Comparison of ENCODE assay signal across 20 cellular contexts in the genomic region with DNA sequence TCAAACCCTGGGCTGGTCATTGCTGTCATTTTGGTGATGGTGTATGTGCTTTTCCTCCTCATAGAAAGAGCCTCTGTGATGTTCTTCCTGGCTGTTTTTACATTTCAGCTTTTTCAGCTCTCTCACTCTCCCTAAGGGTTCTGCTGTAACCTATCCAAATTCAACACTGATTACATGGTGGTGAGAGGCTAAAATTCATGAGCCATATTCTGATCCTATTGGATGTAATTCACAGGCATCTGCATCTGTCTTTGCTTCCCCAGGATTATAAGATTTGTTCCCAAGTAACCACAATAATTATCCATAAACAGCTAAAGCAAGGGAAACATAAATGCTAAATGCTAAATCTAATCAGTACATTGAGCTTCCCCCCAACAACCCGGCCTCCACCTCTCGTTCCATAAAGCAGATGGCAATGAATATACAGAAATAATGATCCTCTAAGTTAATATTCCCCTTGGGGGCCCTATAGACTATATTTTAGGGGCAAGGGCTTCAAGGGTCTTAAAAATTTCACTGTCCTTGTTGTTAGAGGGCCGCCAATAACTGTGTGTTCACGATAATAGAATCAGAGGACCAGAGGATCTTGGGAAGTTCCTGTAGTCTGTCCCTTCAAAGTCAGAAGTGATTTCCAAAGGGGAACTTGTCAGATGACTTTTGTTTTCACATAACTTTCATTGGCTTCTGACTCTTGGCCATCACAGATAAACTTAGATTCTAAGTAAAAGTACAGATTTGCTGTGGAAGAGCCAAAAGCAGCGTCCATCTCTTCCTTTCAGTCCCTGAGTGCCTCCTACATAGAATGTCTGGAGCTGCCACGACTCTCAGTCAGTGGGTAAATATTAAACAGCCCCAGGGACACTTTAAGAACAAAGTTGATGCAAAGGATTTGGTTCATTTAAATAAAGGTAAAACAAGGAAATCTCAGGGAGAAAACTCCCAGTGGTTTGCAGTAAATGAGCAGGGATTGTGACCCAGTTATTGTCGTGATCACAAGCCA.
DNase-seq lines count a peak whose midpoint lies in the region; ATAC-seq and TF ChIP-seq lines count a peak whose summit lies in the region.
"Had no signal": no experiment of that assay in that cellular context is flagged by ENCODE, and none has a peak within 500 bp of the region (broad histone marks: within the 10 kb centered on the region; RNA-seq: fewer than 3 reads in every experiment).

No MANE protein-coding gene starts in this region.

- no peaks in the 10 kb centered on the region for H3K27me3 Mint-ChIP-seq in MCF 10A (ENCODE audit: insufficient read depth, unreplicated experiment)
- H3K27me3 Mint-ChIP-seq in progenitor cell of endocrine pancreas = no peaks in the 10 kb centered on the region

- peak overlapping the region; percentile 72 for H3K27ac Mint-ChIP-seq in MCF 10A (ENCODE audit: low read depth, unreplicated experiment)
- H3K27ac Mint-ChIP-seq in progenitor cell of endocrine pancreas = peak overlapping the region; percentile 94
- H3K27ac Mint-ChIP-seq: activated T-helper 1 cell treated with anti-CD3 and anti-CD28 coated beads, Interleukin-12 subunit alpha, Interleukin-12 subunit beta, Interleukin-2, Interleukin-4 antibody, amounts not matched to agents 30 ng/mL and 10 ng/mL and 1 ng/mL, durations not matched to agents 14 hours and 24 hours and 36 hours; CD4-positive, alpha-beta T cell; naive thymus-derived CD4-positive, alpha-beta T cell had no signal

- intact Hi-C loops in MCF 10A (cut with micrococcal nuclease) (loop anchor here (10.0 kb wide), 1 partner anchor 1022 kb away; no protein-coding TSS in a partner anchor), right cardiac atrium (cut with DNase I) (loop anchor here in 2 of 4 donors (10.0 kb wide), 2 partner anchors 532 to 792 kb away; no protein-coding TSS in a partner anchor)

- BruUV-seq in MCF 10A (replicated peaks; lab: Mats Ljungman, UMichigan) = no TSS peak

- POLR2A ChIA-PET in MCF 10A (lab: Yijun Ruan, JAX) = interaction anchor here (1.1 kb wide), 1 partner anchor 238 kb away, joined by 3 read pairs; no protein-coding TSS in a partner anchor
- POLR2A ChIA-PET in HEK293T (lab: Yijun Ruan, JAX) = no interaction called here

- no peaks in the 10 kb centered on the region for H3K36me3 Mint-ChIP-seq in MCF 10A (ENCODE audit: insufficient read depth, unreplicated experiment)
- no peaks in the 10 kb centered on the region for H3K36me3 Mint-ChIP-seq in progenitor cell of endocrine pancreas (ENCODE audit: insufficient read depth)
- H3K36me3 Mint-ChIP-seq: naive thymus-derived CD4-positive, alpha-beta T cell had no signal

- DNase-seq in Caki2 (ENCODE audit: low read depth) (peak; percentile 23), MCF 10A (ENCODE audit: unreplicated experiment) (no peak), right cardiac atrium (no peak), progenitor cell of endocrine pancreas (ENCODE audit: low spot score, unreplicated experiment) (no peak), NCI-H1694 (lab: John Stamatoyannopoulos, UW) (no peak), HEK293T (ENCODE audit: extremely low spot score) (no peak), nucleus accumbens (lab: John Stamatoyannopoulos, UW) (no peak)
- DNase-seq in activated naive CD4-positive, alpha-beta T cell treated with anti-CD3 and anti-CD28 coated beads, Interleukin-2, amount 50 U/mL, for 16 hours = no peak
- DNase-seq: ACHN; activated CD4-positive, alpha-beta T cell treated with anti-CD3 and anti-CD28 coated beads, Interleukin-2, amount 50 U/mL, for 48 hours; CD4-positive, alpha-beta T cell; head of caudate nucleus; naive thymus-derived CD4-positive, alpha-beta T cell; NCI-H187; NCI-H510A; PC-3; sigmoid colon; stimulated activated CD4-positive, alpha-beta T cell treated with anti-CD3 and anti-CD28 coated beads, Interleukin-4, amount 100 ng/mL, for 24 hours; upper lobe of left lung had no signal

- no peak for TF ChIP-seq CTCF in MCF 10A (IDR thresholded peaks at IDR 0.05; ENCODE audit: unreplicated experiment)
- no peak for TF ChIP-seq CTCF in progenitor cell of endocrine pancreas (IDR thresholded peaks at IDR 0.05; ENCODE audit: unreplicated experiment)

- no peak overlapping the region for H3K27ac ChIP-seq in right cardiac atrium (ENCODE audit: low read length)

- no peak overlapping the region for H3K4me3 Mint-ChIP-seq in MCF 10A (ENCODE audit: unreplicated experiment)
- H3K4me3 Mint-ChIP-seq in progenitor cell of endocrine pancreas (ENCODE audit: low read depth) = peak overlapping the region; percentile 8
- H3K4me3 Mint-ChIP-seq: activated T-helper 1 cell treated with anti-CD3 and anti-CD28 coated beads, Interleukin-12 subunit alpha, Interleukin-12 subunit beta, Interleukin-2, Interleukin-4 antibody, amounts not matched to agents 30 ng/mL and 10 ng/mL and 1 ng/mL, durations not matched to agents 14 hours and 24 hours and 36 hours; CD4-positive, alpha-beta T cell; naive thymus-derived CD4-positive, alpha-beta T cell had no signal

- H3K4me1 ChIP-seq in right cardiac atrium (ENCODE audit: control insufficient read depth, insufficient read depth, low read length) = no peaks in the 10 kb centered on the region

- in situ Hi-C loops in Caki2 (cut with HindIII; ENCODE audit: low pct_unique_long_range_greater_than_20kb, low sequenced_read_pairs) = loop anchor here (25.0 kb wide), 1 partner anchor 790 kb away; no protein-coding TSS in a partner anchor

- H3K4me1 Mint-ChIP-seq in MCF 10A (ENCODE audit: insufficient read depth, unreplicated experiment) = peaks cover 14% of the 10 kb centered on the region
- peaks cover 33% of the 10 kb centered on the region for H3K4me1 Mint-ChIP-seq in progenitor cell of endocrine pancreas (ENCODE audit: low read depth)

- no peaks in the 10 kb centered on the region for H3K9me3 Mint-ChIP-seq in MCF 10A (ENCODE audit: unreplicated experiment)
- H3K9me3 Mint-ChIP-seq in progenitor cell of endocrine pancreas (ENCODE audit: low read depth) = no peaks in the 10 kb centered on the region
- H3K9me3 Mint-ChIP-seq: activated T-helper 1 cell treated with anti-CD3 and anti-CD28 coated beads, Interleukin-12 subunit alpha, Interleukin-12 subunit beta, Interleukin-2, Interleukin-4 antibody, amounts not matched to agents 30 ng/mL and 10 ng/mL and 1 ng/mL, durations not matched to agents 14 hours and 24 hours and 36 hours; CD4-positive, alpha-beta T cell; naive thymus-derived CD4-positive, alpha-beta T cell had no signal

- no peaks in the 10 kb centered on the region for H3K27me3 ChIP-seq in right cardiac atrium (ENCODE audit: control insufficient read depth, insufficient read depth)
- H3K27me3 ChIP-seq: sigmoid colon, upper lobe of left lung had no signal

- CTCF ChIA-PET in MCF 10A (lab: Yijun Ruan, JAX) (interaction anchor here (0.6 to 6.3 kb wide), 17 partner anchors 10 to 1222 kb away, joined by 3 to 44 read pairs (median 4); no protein-coding TSS in a partner anchor), HEK293T (lab: Yijun Ruan, JAX) (interaction anchor here (0.7 kb wide), 1 partner anchor 546 kb away, joined by 3 read pairs; no protein-coding TSS in a partner anchor)

- ATAC-seq in right cardiac atrium = peak; percentile 73 to 92
- ATAC-seq: naive thymus-derived CD4-positive, alpha-beta T cell; PC-3 had no signal

- WGBS in right cardiac atrium = 49% methylated on average over 7 of the region's 7 CpGs

- no peak overlapping the region for H3K4me3 ChIP-seq in right cardiac atrium (ENCODE audit: low read length)
- H3K4me3 ChIP-seq: sigmoid colon, upper lobe of left lung had no signal

- no peaks in the 10 kb centered on the region for H3K9me3 ChIP-seq in right cardiac atrium (ENCODE audit: control insufficient read depth, low read length)
- H3K9me3 ChIP-seq: sigmoid colon, upper lobe of left lung had no signal

TF ChIP-seq in HEK293T, 16 proteins besides CTCF, POLR2A, EP300 and RAD21:
- TF ChIP-seq ELF4 (IDR thresholded peaks at IDR 0.05) = no peak
- no peak for TF ChIP-seq HDGF (IDR thresholded peaks at IDR 0.05; ENCODE audit: borderline replicate concordance)
- no peak for TF ChIP-seq CTBP1 (IDR thresholded peaks at IDR 0.05; ENCODE audit: borderline replicate concordance)
- no peak for TF ChIP-seq FOXA1 (IDR thresholded peaks at IDR 0.05)
- TF ChIP-seq ARNT (IDR thresholded peaks at IDR 0.05) = no peak
- no peak for TF ChIP-seq TARDBP (IDR thresholded peaks at IDR 0.05)
- TF ChIP-seq BHLHE40 (IDR thresholded peaks at IDR 0.05; ENCODE audit: borderline replicate concordance) = no peak
